Comparison of ENCODE assay signal across 20 cellular contexts in the genomic region with DNA sequence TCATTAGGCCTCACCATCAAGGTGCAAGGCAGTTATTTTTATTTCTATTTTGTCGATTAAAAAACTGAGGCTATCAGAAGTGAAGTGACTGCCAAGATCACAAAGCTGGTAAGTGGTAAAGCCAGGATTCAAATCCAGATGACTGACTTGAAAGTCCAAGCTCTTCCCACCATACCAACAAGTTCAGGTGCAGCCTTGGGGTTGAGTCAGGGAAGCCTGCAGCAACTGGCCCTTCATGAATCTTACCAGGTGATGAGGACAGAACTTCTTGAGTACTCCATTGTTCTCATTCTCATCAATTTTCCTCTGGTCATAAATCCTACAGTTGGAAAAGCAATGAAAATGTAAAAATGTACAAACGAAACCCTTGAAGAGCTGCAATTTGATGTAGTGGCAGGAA. TPM values are rescaled to one million over a fixed set of nuclear protein-coding genes. Genes with fewer than 3 reads are reported as not detected.
DNase-seq lines count a peak whose midpoint lies in the region; ATAC-seq, FAIRE-seq and TF ChIP-seq lines count a peak whose summit lies in the region.
"Had no signal": no experiment of that assay in that cellular context is flagged by ENCODE, and none has a peak within 500 bp of the region (broad histone marks: within the 10 kb centered on the region; RNA-seq: fewer than 3 reads in every experiment).

No MANE protein-coding gene starts in this region.

- no peak for FAIRE-seq in bronchial epithelial cell (lab: Jason Lieb, UNC)
- FAIRE-seq: A549, D721Med, G401.6, GM12891, GM19239 had no signal

- H3K27me3 ChIP-seq in bronchial epithelial cell (ENCODE audit: control insufficient read depth, insufficient read depth, low read length), result no peaks in the 10 kb centered on the region
- H3K27me3 ChIP-seq: BLaER1 treated with 17β-estradiol and CSF1 and Interleukin-3, amounts not matched to agents 10 nM and 100 nM had no signal

- H3K4me3 ChIP-seq in bronchial epithelial cell (ENCODE audit: low read depth, low read length) (no peak overlapping the region), epithelial cell of esophagus (ENCODE audit: low read length) (no peak overlapping the region)
- H3K4me3 ChIP-seq: A549; BLaER1 treated with 17β-estradiol and CSF1 and Interleukin-3, amounts not matched to agents 10 nM and 100 nM had no signal

- peaks cover 13% of the 10 kb centered on the region for H3K36me3 ChIP-seq in bronchial epithelial cell (ENCODE audit: control insufficient read depth, insufficient read depth, low read length)

- TF ChIP-seq CTCF in bronchial epithelial cell (IDR thresholded peaks at IDR 0.05; ENCODE audit: insufficient read depth, low read length, severe bottlenecking) (no peak), epithelial cell of esophagus (IDR thresholded peaks at IDR 0.05; ENCODE audit: insufficient read depth, low read depth, low read length, missing control alignments) (no peak)

- no peaks in the 10 kb centered on the region for H3K27me3 Mint-ChIP-seq in activated T-cell treated with anti-CD3 and anti-CD28 coated beads, Interleukin-2, amount 50 U/mL, for 24 hours
- H3K27me3 Mint-ChIP-seq in activated naive CD8-positive, alpha-beta T cell treated with anti-CD3 and anti-CD28 coated beads, Interleukin-2, amount 50 U/mL, for 24 hours, result no peaks in the 10 kb centered on the region
- H3K27me3 Mint-ChIP-seq: B cell; CD4-positive, alpha-beta T cell had no signal

- no peak for DNase-seq in activated T-cell treated with anti-CD3 and anti-CD28 coated beads, Interleukin-2, amount 50 U/mL, for 24 hours
- DNase-seq in activated T-cell treated with anti-CD3 and anti-CD28 coated beads, Interleukin-2, amount 50 U/mL, for 48 hours, result no peak
- DNase-seq in bronchial epithelial cell (ENCODE audit: low read depth) (peak; percentile 46), epithelial cell of esophagus (ENCODE audit: low read depth) (peak; percentile 52), NCI-H1105 treated with DMSO at 0.1 percent for 48 hours (lab: John Stamatoyannopoulos, UW) (no peak)
- no peak for DNase-seq in activated naive CD8-positive, alpha-beta T cell treated with anti-CD3 and anti-CD28 coated beads, Interleukin-2, amount 50 U/mL, for 24 hours
- DNase-seq: AML-193; Caco-2; Calu3; CD4-positive, alpha-beta T cell; CD8-positive, alpha-beta T cell; DMS79 treated with DMSO at 0.1 percent for 48 hours; GF-D8 had no signal

- H3K4me3 Mint-ChIP-seq in activated T-cell treated with anti-CD3 and anti-CD28 coated beads, Interleukin-2, amount 50 U/mL, for 24 hours, result no peak overlapping the region
- H3K4me3 Mint-ChIP-seq in activated naive CD8-positive, alpha-beta T cell treated with anti-CD3 and anti-CD28 coated beads, Interleukin-2, amount 50 U/mL, for 24 hours, result no peak overlapping the region
- H3K4me3 Mint-ChIP-seq: B cell; CD4-positive, alpha-beta T cell; CD8-positive, alpha-beta T cell had no signal

- peak overlapping the region; percentile 20 for H3K27ac Mint-ChIP-seq in activated T-cell treated with anti-CD3 and anti-CD28 coated beads, Interleukin-2, amount 50 U/mL, for 24 hours
- H3K27ac Mint-ChIP-seq in activated naive CD8-positive, alpha-beta T cell treated with anti-CD3 and anti-CD28 coated beads, Interleukin-2, amount 50 U/mL, for 24 hours, result no peak overlapping the region
- H3K27ac Mint-ChIP-seq: B cell; CD4-positive, alpha-beta T cell; CD8-positive, alpha-beta T cell had no signal

- H3K36me3 Mint-ChIP-seq in activated T-cell treated with anti-CD3 and anti-CD28 coated beads, Interleukin-2, amount 50 U/mL, for 24 hours (ENCODE audit: low read depth), result peaks cover 66% of the 10 kb centered on the region
- peaks cover 49% of the 10 kb centered on the region for H3K36me3 Mint-ChIP-seq in activated naive CD8-positive, alpha-beta T cell treated with anti-CD3 and anti-CD28 coated beads, Interleukin-2, amount 50 U/mL, for 24 hours (ENCODE audit: low read depth)

- H3K9me3 Mint-ChIP-seq in activated T-cell treated with anti-CD3 and anti-CD28 coated beads, Interleukin-2, amount 50 U/mL, for 24 hours, result no peaks in the 10 kb centered on the region
- H3K9me3 Mint-ChIP-seq in activated naive CD8-positive, alpha-beta T cell treated with anti-CD3 and anti-CD28 coated beads, Interleukin-2, amount 50 U/mL, for 24 hours, result no peaks in the 10 kb centered on the region
- H3K9me3 Mint-ChIP-seq: CD4-positive, alpha-beta T cell; CD8-positive, alpha-beta T cell had no signal

- ATAC-seq in activated naive CD8-positive, alpha-beta T cell treated with anti-CD3 and anti-CD28 coated beads, Interleukin-2, amount 50 U/mL, for 24 hours, result no peak
- ATAC-seq: CD8-positive, alpha-beta T cell had no signal

- H3K4me1 Mint-ChIP-seq in activated T-cell treated with anti-CD3 and anti-CD28 coated beads, Interleukin-2, amount 50 U/mL, for 24 hours (ENCODE audit: low read depth), result no peaks in the 10 kb centered on the region
- no peaks in the 10 kb centered on the region for H3K4me1 Mint-ChIP-seq in activated naive CD8-positive, alpha-beta T cell treated with anti-CD3 and anti-CD28 coated beads, Interleukin-2, amount 50 U/mL, for 24 hours
- H3K4me1 Mint-ChIP-seq: B cell had no signal

RNA-seq across cellular contexts. Expression of gene PEA15, which starts 20.2 kb away (rescaled TPM):
- total RNA-seq in bronchial epithelial cell, result 38.3 and 44.5 TPM in 2 replicates

RNA-seq across cellular contexts. Expression of gene CASQ1, which starts 35.0 kb away (rescaled TPM):
- not detected in 2 replicates for total RNA-seq in bronchial epithelial cell
- total RNA-seq: B cell; Caco-2; Calu3; CD4-positive, alpha-beta T cell; CD8-positive, alpha-beta T cell had no signal

RNA-seq across cellular contexts. Expression of gene DCAF8, which starts 37.0 kb away (rescaled TPM):
- 57.4 and 76.0 TPM in 2 replicates for total RNA-seq in bronchial epithelial cell

RNA-seq across cellular contexts. Expression of gene PEX19, which starts 59.6 kb away (rescaled TPM):
- total RNA-seq in bronchial epithelial cell, result 32.4 and 41.0 TPM in 2 replicates

Comparison
In these comparisons a context has a peak if more than half of its experiments do, and no peak if none do; other contexts are left out.
1. DNase-seq: peak in bronchial epithelial cell (single experiment) and epithelial cell of esophagus (single experiment); none in activated T-cell treated with anti-CD3 and anti-CD28 coated beads, Interleukin-2, amount 50 U/mL, for 24 hours (single experiment), activated T-cell treated with anti-CD3 and anti-CD28 coated beads, Interleukin-2, amount 50 U/mL, for 48 hours (0 of 2), activated naive CD8-positive, alpha-beta T cell treated with anti-CD3 and anti-CD28 coated beads, Interleukin-2, amount 50 U/mL, for 24 hours (single experiment) and NCI-H1105 treated with DMSO at 0.1 percent for 48 hours (single experiment).